Comparison of ENCODE assay signal across 13 cellular contexts in the genomic region with DNA sequence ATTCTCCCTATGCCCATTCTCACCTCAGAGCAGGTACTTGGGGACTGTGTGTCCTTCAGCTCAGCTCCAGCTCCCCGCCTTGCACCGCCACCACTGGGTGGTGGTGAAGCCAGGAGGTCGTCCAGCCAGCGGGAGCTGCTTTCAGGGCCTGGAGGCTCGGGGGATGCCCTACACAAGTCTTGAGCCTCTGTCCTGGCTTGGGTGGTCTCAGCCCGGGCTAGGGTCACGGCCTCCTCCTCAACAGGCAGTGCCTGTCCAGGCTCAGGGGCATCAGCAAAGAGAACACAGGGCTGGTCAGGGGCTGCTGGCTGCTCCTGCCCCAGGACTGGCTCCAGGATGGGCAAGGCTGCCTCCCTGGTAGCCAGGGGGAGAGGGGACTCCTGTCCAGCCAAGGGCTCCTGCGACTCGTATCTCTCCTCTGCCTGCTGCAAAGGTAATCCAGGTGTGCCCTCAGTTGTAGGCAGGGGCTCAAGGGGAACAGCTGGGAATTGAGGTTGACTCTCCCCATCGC. TPM values are rescaled to one million over a fixed set of nuclear protein-coding genes. Genes with fewer than 3 reads are reported as not detected.
A peak's percentile ranks its signal among the peaks of the same experiment; 100 is the strongest.
DNase-seq lines count a peak whose midpoint lies in the region; ATAC-seq and TF ChIP-seq lines count a peak whose summit lies in the region.
"Had no signal": no experiment of that assay in that cellular context is flagged by ENCODE, and none has a peak within 500 bp of the region (broad histone marks: within the 10 kb centered on the region; RNA-seq: fewer than 3 reads in every experiment).

No MANE protein-coding gene starts in this region.

- H3K4me3 Mint-ChIP-seq in nephron progenitor cell, result no peak overlapping the region
- H3K4me3 Mint-ChIP-seq: activated CD4-positive, alpha-beta memory T cell treated with anti-CD3 and anti-CD28 coated beads, Interleukin-2, amount 10 ng/mL, durations not matched to agents 7 days and 5 days; CD4-positive, alpha-beta T cell had no signal

- intact Hi-C loops in heart left ventricle (cut with DNase I), result no loop called here
- intact Hi-C loops in Right ventricle myocardium inferior (cut with DNase I), result no loop called here
- intact Hi-C loops in aorta (cut with DNase I), result no loop called here

- H3K27me3 ChIP-seq in heart left ventricle (no peaks in the 10 kb centered on the region), aorta (ENCODE audit: control insufficient read depth in 1 of 2, insufficient read depth in 2 of 2, low read length in 1 of 2) (no peaks in the 10 kb centered on the region)

- H3K27ac Mint-ChIP-seq in nephron progenitor cell, result peak overlapping the region; percentile 64
- H3K27ac Mint-ChIP-seq: activated CD4-positive, alpha-beta memory T cell treated with anti-CD3 and anti-CD28 coated beads, Interleukin-2, amount 10 ng/mL, durations not matched to agents 7 days and 5 days; CD4-positive, alpha-beta T cell had no signal

- H3K27ac ChIP-seq in heart left ventricle (peak overlapping the region in 10 of 12 donors; percentile 33 to 88 (median 82)), coronary artery (peak overlapping the region; percentile 86 to 99), aorta (ENCODE audit: low read depth in 1 of 2, low read length in 2 of 2) (peak overlapping the region in 1 of 2 donors; percentile 14), caudate nucleus (ENCODE audit: low read depth, low read length) (no peak overlapping the region)

- peaks cover 37% of the 10 kb centered on the region for H3K36me3 Mint-ChIP-seq in nephron progenitor cell (ENCODE audit: low read depth)

- H3K4me1 ChIP-seq in heart left ventricle (peaks cover 0 to 85% (median 76%) of the 10 kb centered on the region in 12 donors), aorta (ENCODE audit: control insufficient read depth in 1 of 2, insufficient read depth in 2 of 2, low read length in 2 of 2) (no peaks in the 10 kb centered on the region)

- no peaks in the 10 kb centered on the region for H3K27me3 Mint-ChIP-seq in nephron progenitor cell (ENCODE audit: low read depth, poor library complexity)
- H3K27me3 Mint-ChIP-seq: activated CD4-positive, alpha-beta memory T cell treated with anti-CD3 and anti-CD28 coated beads, Interleukin-2, amount 10 ng/mL, durations not matched to agents 7 days and 5 days; CD4-positive, alpha-beta T cell had no signal

- 90 to 92% (median 90%) methylated on average over 9 to 10 of the region's 10 CpGs for WGBS in heart left ventricle, 4 donors
- WGBS in aorta, 2 donors, result 89 to 91% methylated on average over 10 of the region's 10 CpGs

- TF ChIP-seq CTCF in heart left ventricle (IDR thresholded peaks at IDR 0.05) (no peak), coronary artery (IDR thresholded peaks at IDR 0.05) (no peak), nephron progenitor cell (IDR thresholded peaks at IDR 0.05) (no peak)

- no peak for TF ChIP-seq POLR2A in heart left ventricle (IDR thresholded peaks at IDR 0.05)

- no peak for ATAC-seq in heart left ventricle
- no peak for ATAC-seq in Right ventricle myocardium inferior
- no peak for ATAC-seq in aorta (ENCODE audit: low FRiP score)
- ATAC-seq in HG03025 (IDR thresholded peaks at IDR 0.05; ENCODE audit: low FRiP score, unreplicated experiment), result no peak

- no peaks in the 10 kb centered on the region for H3K9me3 Mint-ChIP-seq in nephron progenitor cell
- H3K9me3 Mint-ChIP-seq: activated CD4-positive, alpha-beta memory T cell treated with anti-CD3 and anti-CD28 coated beads, Interleukin-2, amount 10 ng/mL, durations not matched to agents 7 days and 5 days; CD4-positive, alpha-beta T cell had no signal

- H3K4me3 ChIP-seq in heart left ventricle (no peak overlapping the region), coronary artery (peak overlapping the region; percentile 86), aorta (ENCODE audit: low read length in 2 of 2) (no peak overlapping the region)

- peaks cover 51% of the 10 kb centered on the region for H3K4me1 Mint-ChIP-seq in nephron progenitor cell

- DNase-seq in heart left ventricle (no peak), Right ventricle myocardium inferior (ENCODE audit: missing footprints) (no peak), coronary artery (ENCODE audit: low spot score) (no peak), nephron progenitor cell (no peak), aorta (peak; percentile 50 to 76), caudate nucleus (lab: John Stamatoyannopoulos, UW) (no peak)
- DNase-seq in activated T-cell treated with anti-CD3 and anti-CD28 coated beads, Interleukin-2, amount 50 U/mL, for 1 hour, result no peak
- DNase-seq: activated CD4-positive, alpha-beta memory T cell treated with anti-CD3 and anti-CD28 coated beads, Interleukin-2, amount 10 ng/mL, durations not matched to agents 7 days and 5 days; CD4-positive, alpha-beta T cell; SHP77 treated with DMSO at 0.1 percent for 48 hours; stimulated activated CD4-positive, alpha-beta T cell treated with anti-CD3 and anti-CD28 coated beads, Interleukin-1b, Interleukin-23, amount 100 ng/mL, for 48 hours had no signal

- H3K9me3 ChIP-seq in heart left ventricle, result no peaks in the 10 kb centered on the region
- H3K9me3 ChIP-seq in aorta (ENCODE audit: control insufficient read depth, low read length), result no peaks in the 10 kb centered on the region

- H3K36me3 ChIP-seq in heart left ventricle (peaks cover 0 to 74% (median 49%) of the 10 kb centered on the region in 9 donors), aorta (ENCODE audit: control insufficient read depth in 1 of 2, insufficient read depth in 2 of 2, low read length in 1 of 2) (peaks cover 3 to 17% of the 10 kb centered on the region in 2 donors)

RNA-seq across cellular contexts. Expression of a gene that starts 12.2 kb away (rescaled TPM):
- total RNA-seq in heart left ventricle (10 to 100 TPM; 25.3 to 68.3 (median 33.1) TPM), Right ventricle myocardium inferior (51.2 TPM), aorta (100 to 1,000 TPM; 169 to 184 TPM)
- polyA plus RNA-seq in heart left ventricle (10 to 100 TPM; 36.9 to 45.3 TPM), aorta (100 to 1,000 TPM in 1 of 2 donors, 10 to 100 TPM in 1; 35.2 to 161 TPM)

RNA-seq across cellular contexts. Expression of a gene that starts 23.1 kb away (rescaled TPM):
- total RNA-seq in heart left ventricle (10 to 100 TPM; 31.8 to 60.4 (median 41.6) TPM), Right ventricle myocardium inferior (33.8 TPM), aorta (10 to 100 TPM; 43.2 to 48.7 TPM)
- polyA plus RNA-seq in heart left ventricle (10 to 100 TPM; 21.8 to 86.5 TPM), aorta (10 to 100 TPM; 37.8 to 44.9 TPM)

RNA-seq across cellular contexts. Expression of a gene that starts 25.6 kb away (rescaled TPM):
- total RNA-seq in heart left ventricle, result 1 to 10 TPM in 7 of 9 donors, under 1 TPM in 2; 0.63 to 7.1 (median 1.5) TPM
- under 1 TPM; 0.35 to 0.72 TPM for polyA plus RNA-seq in heart left ventricle
- total RNA-seq in Right ventricle myocardium inferior, result 3.2 TPM
- total RNA-seq in aorta, result not detected
- not detected for polyA plus RNA-seq in aorta
- total RNA-seq: activated CD4-positive, alpha-beta memory T cell treated with anti-CD3 and anti-CD28 coated beads, Interleukin-2, amount 10 ng/mL, durations not matched to agents 7 days and 5 days; CD4-positive, alpha-beta T cell; frontal cortex had no signal

Comparison
In these comparisons a context has a peak if more than half of its experiments do, and no peak if none do; other contexts are left out.
1. DNase-seq: peak in aorta (2 of 2); none in heart left ventricle (0 of 5), Right ventricle myocardium inferior (single experiment), coronary artery (single experiment), nephron progenitor cell (single experiment), activated T-cell treated with anti-CD3 and anti-CD28 coated beads, Interleukin-2, amount 50 U/mL, for 1 hour (single experiment) and caudate nucleus (0 of 61).